In the genomic region with DNA sequence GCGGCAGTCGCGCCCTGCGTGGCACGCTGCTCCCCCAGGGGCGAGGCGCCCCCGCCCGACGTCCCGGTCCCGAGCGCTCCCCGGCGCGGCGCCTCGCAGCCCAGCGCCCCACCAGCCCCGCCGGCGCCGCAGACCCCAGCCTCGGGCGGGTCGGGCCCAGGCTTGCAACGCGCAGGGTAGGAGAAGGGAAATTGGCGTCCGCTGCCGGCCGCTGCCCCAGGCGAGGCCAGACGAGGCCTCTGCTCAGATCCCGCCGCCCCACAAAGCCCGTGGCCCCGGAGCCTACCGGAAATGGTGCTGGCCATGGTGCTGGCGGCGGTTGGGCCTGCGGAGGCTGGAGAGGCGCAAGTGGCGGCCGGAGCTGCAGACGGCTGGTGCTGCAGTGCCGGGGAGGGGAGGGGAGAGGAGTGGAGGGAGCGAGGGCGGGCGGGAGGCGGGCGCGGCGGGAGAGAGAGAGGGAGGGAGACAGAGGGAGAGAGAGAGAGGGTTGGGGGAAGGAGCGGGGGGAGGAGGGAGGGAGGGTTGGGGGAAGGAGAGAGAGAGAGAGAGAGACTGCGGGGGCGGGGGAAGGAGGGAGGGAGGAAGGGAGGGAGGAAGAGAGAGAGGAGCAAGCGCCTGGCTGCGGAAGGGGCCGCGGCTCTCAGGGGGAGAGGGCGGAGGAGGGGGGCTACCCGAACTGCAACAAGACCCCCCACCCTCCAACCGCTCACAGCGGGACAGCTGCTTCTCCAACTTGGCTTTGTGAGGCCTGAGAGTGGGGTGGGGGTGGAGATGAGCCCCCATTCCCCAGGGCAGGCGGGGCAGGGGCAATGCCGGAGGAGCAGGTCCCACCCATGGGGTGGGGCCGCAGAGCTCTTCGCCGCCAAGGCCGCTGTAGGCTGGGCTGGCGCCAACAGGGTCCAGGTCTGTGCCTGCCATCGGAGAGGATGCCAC, we compare ENCODE assay signal across 8 cellular contexts. TPM values are rescaled to one million over a fixed set of nuclear protein-coding genes. Genes with fewer than 3 reads are reported as not detected.
DNase-seq lines count a peak whose midpoint lies in the region; ATAC-seq and TF ChIP-seq lines count a peak whose summit lies in the region.

A gene (minus strand): TSS at position 384 of the 933 bp plus-strand sequence. CDS start 79 bp downstream, at position 305.

- WGBS in esophagus muscularis mucosa, result 0% methylated on average over 30 of the region's 73 CpGs

- H3K36me3 ChIP-seq in CD8-positive, alpha-beta memory T cell (ENCODE audit: insufficient read depth, low read length), result no peaks in the 10 kb centered on the region
- H3K36me3 ChIP-seq in PC-9 (ENCODE audit: low read depth) (no peaks in the 10 kb centered on the region), esophagus muscularis mucosa (peaks cover 0 to 3% (median 0%) of the 10 kb centered on the region in 4 donors)

- BruUV-seq in PC-9 (replicated peaks; lab: Mats Ljungman, UMichigan), result no TSS peak

- TF ChIP-seq EP300 in esophagus muscularis mucosa (IDR thresholded peaks at IDR 0.05), result no peak

- TF ChIP-seq CTCF in PC-9 (conservative IDR thresholded peaks at IDR 0.05) (no peak), esophagus muscularis mucosa (IDR thresholded peaks at IDR 0.05) (no peak)

- peaks cover 0 to 5% of the 10 kb centered on the region in 2 donors for H3K27me3 Mint-ChIP-seq in CD8-positive, alpha-beta memory T cell

- H3K36me3 Mint-ChIP-seq in CD8-positive, alpha-beta memory T cell, result peaks cover 0 to 11% (median 0%) of the 10 kb centered on the region in 3 donors

- no peak for ATAC-seq in GM21576 (IDR thresholded peaks at IDR 0.05; ENCODE audit: unreplicated experiment)

- no peaks in the 10 kb centered on the region for H3K27me3 ChIP-seq in CD8-positive, alpha-beta memory T cell (ENCODE audit: insufficient read depth, low read length, poor library complexity, severe bottlenecking)
- no peaks in the 10 kb centered on the region for H3K27me3 ChIP-seq in PC-9 (ENCODE audit: insufficient read depth, low read depth)
- peaks cover 0 to 11% (median 0%) of the 10 kb centered on the region in 4 donors for H3K27me3 ChIP-seq in esophagus muscularis mucosa
- peaks cover 2% of the 10 kb centered on the region for H3K27me3 ChIP-seq in mononuclear cell (ENCODE audit: insufficient read depth, low read length)

- POLR2A ChIA-PET in CD8-positive, alpha-beta memory T cell (lab: Charles Lee), result interaction anchor here (0.6 to 1.5 kb wide), 8 partner anchors 11 to 133 kb away, joined by 3 to 8 read pairs (median 4); a partner anchor contains a TSS
- POLR2A ChIA-PET in PC-9 (lab: Charles Lee; ENCODE audit: unreplicated experiment), result no interaction called here

- peak within 1 kb of the TSS; percentile 79 to 96 (median 87) for H3K4me3 Mint-ChIP-seq in CD8-positive, alpha-beta memory T cell

- no peaks in the 10 kb centered on the region for H3K79me2 ChIP-seq in PC-9 (ENCODE audit: low read depth)

- H3F3A ChIP-seq in PC-9 (ENCODE audit: insufficient read depth, low read depth), result peaks cover 30% of the 10 kb centered on the region

- H3K4me1 ChIP-seq in CD8-positive, alpha-beta memory T cell (ENCODE audit: insufficient read depth, low read length), result peaks cover 38% of the 10 kb centered on the region
- H3K4me1 ChIP-seq in PC-9 (replicated peaks; ENCODE audit: insufficient read depth), result peaks cover 8% of the 10 kb centered on the region; the same call in 1 of the 2 replicates
- H3K4me1 ChIP-seq in esophagus muscularis mucosa, result peaks cover 30 to 48% (median 46%) of the 10 kb centered on the region in 4 donors
- H3K4me1 ChIP-seq in mononuclear cell (ENCODE audit: insufficient read depth, low read length), result peaks cover 30% of the 10 kb centered on the region

- H3K27ac ChIP-seq in CD8-positive, alpha-beta memory T cell (ENCODE audit: low read depth, low read length), result peak within 1 kb of the TSS; percentile 6
- H3K27ac ChIP-seq in PC-9, result no peak within 1 kb of the TSS
- peak within 1 kb of the TSS; percentile 62 to 80 (median 78) for H3K27ac ChIP-seq in esophagus muscularis mucosa (replicated peaks in 1 of 4)

- H2AFZ ChIP-seq in PC-9, result no peak within 1 kb of the TSS

- H3K4me2 ChIP-seq in PC-9, result peak within 1 kb of the TSS; percentile 72

- peaks cover 20 to 42% (median 25%) of the 10 kb centered on the region in 3 donors for H3K4me1 Mint-ChIP-seq in CD8-positive, alpha-beta memory T cell

- no peaks in the 10 kb centered on the region for H3K9me3 ChIP-seq in CD8-positive, alpha-beta memory T cell (ENCODE audit: low read length)
- H3K9me3 ChIP-seq in PC-9 (ENCODE audit: insufficient read depth, low read depth) (no peaks in the 10 kb centered on the region), esophagus muscularis mucosa (no peaks in the 10 kb centered on the region), mononuclear cell (ENCODE audit: low read depth, low read length) (no peaks in the 10 kb centered on the region)

- in situ Hi-C loops in KBM-7 (cut with MboI; ENCODE audit: low pct_unique_long_range_greater_than_20kb, low sequenced_read_pairs), result no loop called here

- H4K20me1 ChIP-seq in PC-9 (ENCODE audit: insufficient read depth), result no peaks in the 10 kb centered on the region

- H3K4me3 ChIP-seq in CD8-positive, alpha-beta memory T cell (ENCODE audit: low read length), result peak within 1 kb of the TSS; percentile 56
- H3K4me3 ChIP-seq in PC-9 (peak within 1 kb of the TSS; percentile 42; the same call in 1 of the 2 replicates), esophagus muscularis mucosa (peak within 1 kb of the TSS; percentile 61 to 77 (median 69)), mononuclear cell (ENCODE audit: low read length) (peak within 1 kb of the TSS; percentile 40)

- CTCF ChIA-PET in CD8-positive, alpha-beta memory T cell (lab: Charles Lee), result interaction anchor here (1.1 to 2.4 kb wide), 2 partner anchors 12 to 72 kb away, joined by 4 to 12 read pairs; no protein-coding TSS in a partner anchor
- CTCF ChIA-PET in PC-9 (lab: Charles Lee), result interaction anchor here (0.7 kb wide), 1 partner anchor 309 kb away, joined by 3 read pairs; no protein-coding TSS in a partner anchor

- H3K9me2 ChIP-seq in PC-9 (ENCODE audit: insufficient read depth), result no peaks in the 10 kb centered on the region

- peak; percentile 59 to 84 (median 63) for DNase-seq in CD8-positive, alpha-beta memory T cell
- DNase-seq in KBM-7, result peak; percentile 88
- DNase-seq in PC-9, result peak; percentile 53 to 83
- peak; percentile 52 for DNase-seq in activated T-helper 1 cell treated with Interleukin-2 at 50 U/mL for 16 hours (ENCODE audit: low read depth)
- DNase-seq in esophagus muscularis mucosa (ENCODE audit: extremely low spot score), result peak; percentile 95
- DNase-seq in stimulated activated CD8-positive, alpha-beta memory T cell treated with anti-CD3 and anti-CD28 coated beads, Interleukin-4, amount 100 ng/mL, for 24 hours (ENCODE audit: low read depth), result peak; percentile 57

- intact Hi-C loops in PC-9 (cut with micrococcal nuclease; ENCODE audit: unreplicated experiment), result no loop called here
- intact Hi-C loops in esophagus muscularis mucosa (cut with DNase I), result loop anchor here (10.0 kb wide), 1 partner anchor 119 kb away; a partner anchor contains a TSS

- peak within 1 kb of the TSS in 6 of 8 donors; percentile 32 to 91 (median 70) for H3K27ac Mint-ChIP-seq in CD8-positive, alpha-beta memory T cell

- H3K9me3 Mint-ChIP-seq in CD8-positive, alpha-beta memory T cell, result no peaks in the 10 kb centered on the region

- no peak for TF ChIP-seq POLR2A in esophagus muscularis mucosa (IDR thresholded peaks at IDR 0.05; ENCODE audit: low read depth)

RNA-seq across cellular contexts. Expression of the gene that starts here (rescaled TPM):
- 10 to 100 TPM; 21.0 to 21.6 TPM for total RNA-seq in CD8-positive, alpha-beta memory T cell
- 24.7 TPM for polyA plus RNA-seq in CD8-positive, alpha-beta memory T cell
- total RNA-seq in PC-9 (2021), result 24.3 and 24.4 TPM in 2 replicates
- total RNA-seq in esophagus muscularis mucosa, result 10 to 100 TPM; 13.3 to 47.4 (median 28.9) TPM
- 14.5 TPM for total RNA-seq in mononuclear cell
